In the genomic region with DNA sequence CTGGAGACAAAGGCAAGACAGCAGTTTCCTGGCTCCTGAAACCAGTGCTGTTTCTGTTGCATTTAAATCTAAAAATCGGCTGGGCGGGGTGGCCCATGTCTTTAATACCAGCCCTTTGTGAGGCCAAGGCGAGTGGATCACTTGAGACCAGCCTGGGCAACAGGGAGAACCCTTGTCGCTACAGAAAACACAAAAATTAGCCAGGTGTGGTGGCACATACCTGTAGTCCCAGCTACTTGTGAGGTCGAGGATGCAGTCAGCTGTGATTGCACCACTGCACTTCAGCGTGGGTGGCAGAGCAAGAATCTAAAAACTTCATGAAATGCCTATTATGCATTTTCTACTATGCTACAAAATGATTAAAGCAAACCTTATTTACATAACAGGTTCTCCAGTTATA, we compare ENCODE assay signal across 40 cellular contexts.
"Had no signal": no experiment of that assay in that cellular context is flagged by ENCODE, and none has a peak within 500 bp of the region (broad histone marks: within the 10 kb centered on the region; RNA-seq: fewer than 3 reads in every experiment).

No MANE protein-coding gene starts in this region.

- H3K9me3 ChIP-seq: adrenal gland had no signal

- H3K4me3 ChIP-seq: adrenal gland, cardiac muscle cell had no signal

- ATAC-seq: activated CD4-positive, CD25-positive, alpha-beta regulatory T cell treated with anti-CD3 and anti-CD28 coated beads, Interleukin-2, amount 50 U/mL, for 24 hours; activated CD8-positive, alpha-beta T cell treated with anti-CD3 and anti-CD28 coated beads for 36 hours; activated naive CD4-positive, alpha-beta T cell treated with anti-CD3 and anti-CD28 coated beads, Interleukin-2, amount 50 U/mL, for 72 hours; activated T-cell treated with anti-CD3 and anti-CD28 coated beads, Interleukin-2, amount 50 U/mL, for 4 hours; activated T-cell treated with anti-CD3 and anti-CD28 coated beads, Interleukin-2, amount 50 U/mL, for 72 hours; activated T-helper 17 cell treated with anti-CD3 and anti-CD28 coated beads, Interleukin-2, amount 50 U/mL, for 72 hours; WTC11 had no signal

- H3K36me3 Mint-ChIP-seq: activated CD4-positive, alpha-beta memory T cell treated with anti-CD3 and anti-CD28 coated beads for 36 hours; activated naive CD4-positive, alpha-beta T cell treated with anti-CD3 and anti-CD28 coated beads, Interleukin-2, amount 50 U/mL, for 72 hours; activated naive CD8-positive, alpha-beta T cell treated with anti-CD3 and anti-CD28 coated beads for 36 hours; brain; WTC11 had no signal

- H3K27ac ChIP-seq: adrenal gland, cardiac muscle cell, WERI-Rb-1 had no signal

- DNase-seq: activated CD4-positive, alpha-beta memory T cell treated with anti-CD3 and anti-CD28 coated beads for 36 hours; activated CD4-positive, alpha-beta T cell treated with anti-CD3 and anti-CD28 coated beads for 4 hours; activated CD4-positive, alpha-beta T cell treated with anti-CD3 and anti-CD28 coated beads, Interleukin-2, amount 10 ng/mL, durations not matched to agents 24 days and 14 days; activated CD4-positive, alpha-beta T cell treated with anti-CD3 and anti-CD28 coated beads, Interleukin-2, amount 50 U/mL, for 1 hour; activated CD4-positive, alpha-beta T cell treated with anti-CD3 and anti-CD28 coated beads, Interleukin-2, amount 50 U/mL, for 4 hours; activated CD4-positive, CD25-positive, alpha-beta regulatory T cell; activated CD8-positive, alpha-beta memory T cell treated with anti-CD3 and anti-CD28 coated beads, Interleukin-2, amount 50 U/mL, for 4 hours; activated CD8-positive, alpha-beta T cell treated with anti-CD3 and anti-CD28 coated beads for 36 hours; activated effector memory CD4-positive, alpha-beta T cell treated with anti-CD3 and anti-CD28 coated beads, Interleukin-2, amount 50 U/mL, for 16 hours; activated gamma-delta T cell treated with Interleukin-2 at 50 U/mL for 16 hours; activated naive CD4-positive, alpha-beta T cell; activated naive CD4-positive, alpha-beta T cell treated with anti-CD3 and anti-CD28 coated beads for 36 hours; activated naive CD4-positive, alpha-beta T cell treated with anti-CD3 and anti-CD28 coated beads, Interleukin-2, amount 50 U/mL, for 16 hours; activated naive CD8-positive, alpha-beta T cell treated with anti-CD3 and anti-CD28 coated beads for 36 hours; activated T-cell treated with anti-CD3 and anti-CD28 coated beads for 4 hours; activated T-cell treated with anti-CD3 and anti-CD28 coated beads, Interleukin-2, amount 50 U/mL, for 1 hour; activated T-cell treated with anti-CD3 and anti-CD28 coated beads, Interleukin-2, amount 50 U/mL, for 4 hours; activated T-cell treated with anti-CD3 and anti-CD28 coated beads, Interleukin-2, amount 50 U/mL, for 72 hours; adrenal gland; amniotic stem cell; aorta; caudate nucleus; cerebellar nuclear complex; SW 1271; T-helper 1 cell; T-helper 2 cell; T-helper 9 cell; WERI-Rb-1 had no signal

- H3K4me1 ChIP-seq: adrenal gland had no signal

- FAIRE-seq: bronchial epithelial cell, TTC549 had no signal

- H3K4me3 Mint-ChIP-seq: activated CD4-positive, alpha-beta memory T cell treated with anti-CD3 and anti-CD28 coated beads for 36 hours; activated CD4-positive, alpha-beta T cell treated with anti-CD3 and anti-CD28 coated beads, Interleukin-2, amount 10 ng/mL, durations not matched to agents 24 days and 14 days; activated CD8-positive, alpha-beta T cell treated with anti-CD3 and anti-CD28 coated beads for 36 hours; activated naive CD4-positive, alpha-beta T cell treated with anti-CD3 and anti-CD28 coated beads for 36 hours; activated naive CD8-positive, alpha-beta T cell treated with anti-CD3 and anti-CD28 coated beads for 36 hours; activated T-cell treated with anti-CD3 and anti-CD28 coated beads, Interleukin-2, amount 50 U/mL, for 4 hours; activated T-cell treated with anti-CD3 and anti-CD28 coated beads, Interleukin-2, amount 50 U/mL, for 72 hours; activated T-helper 1 cell treated with anti-CD3 and anti-CD28 coated beads, Interleukin-12 subunit alpha, Interleukin-12 subunit beta, Interleukin-2, Interleukin-4 antibody, amounts not matched to agents 30 ng/mL and 10 ng/mL and 1 ng/mL, durations not matched to agents 14 hours and 24 hours and 36 hours; activated T-helper 17 cell treated with anti-CD3 and anti-CD28 coated beads, Interleukin-2, amount 50 U/mL, for 72 hours; brain; central memory CD8-positive, alpha-beta T cell; T-helper 1 cell treated with Interleukin-12 subunit alpha and Interleukin-12 subunit beta and Interleukin-4 antibody, amounts not matched to agents 30 μg/mL and 1 μg/mL, for 36 hours; T-helper 2 cell treated with Interferon-gamma antibody and Interleukin-4, amounts not matched to agents 5 μg/mL and 100 μg/mL, for 36 hours; WTC11 had no signal

- H3K9me3 Mint-ChIP-seq: activated CD4-positive, alpha-beta T cell treated with anti-CD3 and anti-CD28 coated beads, Interleukin-2, amount 10 ng/mL, durations not matched to agents 24 days and 14 days; activated naive CD8-positive, alpha-beta T cell treated with anti-CD3 and anti-CD28 coated beads for 36 hours; activated T-helper 1 cell treated with anti-CD3 and anti-CD28 coated beads, Interleukin-12 subunit alpha, Interleukin-12 subunit beta, Interleukin-2, Interleukin-4 antibody, amounts not matched to agents 30 ng/mL and 10 ng/mL and 1 ng/mL, durations not matched to agents 14 hours and 24 hours and 36 hours; activated T-helper 17 cell treated with anti-CD3 and anti-CD28 coated beads, Interleukin-2, amount 50 U/mL, for 72 hours; T-helper 1 cell treated with Interleukin-12 subunit alpha and Interleukin-12 subunit beta and Interleukin-4 antibody, amounts not matched to agents 30 μg/mL and 1 μg/mL, for 36 hours; T-helper 2 cell treated with Interferon-gamma antibody and Interleukin-4, amounts not matched to agents 5 μg/mL and 100 μg/mL, for 36 hours had no signal

- H3K36me3 ChIP-seq: adrenal gland, cardiac muscle cell, WERI-Rb-1 had no signal

- H3K27ac Mint-ChIP-seq: activated CD4-positive, alpha-beta memory T cell treated with anti-CD3 and anti-CD28 coated beads for 36 hours; activated CD4-positive, alpha-beta T cell treated with anti-CD3 and anti-CD28 coated beads, Interleukin-2, amount 10 ng/mL, durations not matched to agents 24 days and 14 days; activated CD8-positive, alpha-beta T cell treated with anti-CD3 and anti-CD28 coated beads for 36 hours; activated naive CD4-positive, alpha-beta T cell treated with anti-CD3 and anti-CD28 coated beads for 36 hours; activated naive CD4-positive, alpha-beta T cell treated with anti-CD3 and anti-CD28 coated beads, Interleukin-2, amount 50 U/mL, for 72 hours; activated naive CD8-positive, alpha-beta T cell treated with anti-CD3 and anti-CD28 coated beads for 36 hours; activated T-cell treated with anti-CD3 and anti-CD28 coated beads, Interleukin-2, amount 50 U/mL, for 72 hours; activated T-helper 1 cell treated with anti-CD3 and anti-CD28 coated beads, Interleukin-12 subunit alpha, Interleukin-12 subunit beta, Interleukin-2, Interleukin-4 antibody, amounts not matched to agents 30 ng/mL and 10 ng/mL and 1 ng/mL, durations not matched to agents 14 hours and 24 hours and 36 hours; activated T-helper 17 cell treated with anti-CD3 and anti-CD28 coated beads, Interleukin-2, amount 50 U/mL, for 72 hours; brain; T-helper 1 cell treated with Interleukin-12 subunit alpha and Interleukin-12 subunit beta and Interleukin-4 antibody, amounts not matched to agents 30 μg/mL and 1 μg/mL, for 36 hours; T-helper 2 cell treated with Interferon-gamma antibody and Interleukin-4, amounts not matched to agents 5 μg/mL and 100 μg/mL, for 36 hours; WTC11 had no signal

- H3K4me1 Mint-ChIP-seq: activated CD4-positive, alpha-beta T cell treated with anti-CD3 and anti-CD28 coated beads, Interleukin-2, amount 10 ng/mL, durations not matched to agents 24 days and 14 days; activated naive CD8-positive, alpha-beta T cell treated with anti-CD3 and anti-CD28 coated beads for 36 hours; activated T-helper 17 cell treated with anti-CD3 and anti-CD28 coated beads, Interleukin-2, amount 50 U/mL, for 72 hours; brain; central memory CD8-positive, alpha-beta T cell; WTC11 had no signal

- H3K27me3 Mint-ChIP-seq: activated CD4-positive, alpha-beta memory T cell treated with anti-CD3 and anti-CD28 coated beads for 36 hours; activated CD4-positive, alpha-beta T cell treated with anti-CD3 and anti-CD28 coated beads, Interleukin-2, amount 10 ng/mL, durations not matched to agents 24 days and 14 days; activated CD8-positive, alpha-beta T cell treated with anti-CD3 and anti-CD28 coated beads for 36 hours; activated naive CD8-positive, alpha-beta T cell treated with anti-CD3 and anti-CD28 coated beads for 36 hours; brain had no signal

- H3K27me3 ChIP-seq: cardiac muscle cell had no signal
